Comparison of ENCODE assay signal across 8 cellular contexts in the genomic region with DNA sequence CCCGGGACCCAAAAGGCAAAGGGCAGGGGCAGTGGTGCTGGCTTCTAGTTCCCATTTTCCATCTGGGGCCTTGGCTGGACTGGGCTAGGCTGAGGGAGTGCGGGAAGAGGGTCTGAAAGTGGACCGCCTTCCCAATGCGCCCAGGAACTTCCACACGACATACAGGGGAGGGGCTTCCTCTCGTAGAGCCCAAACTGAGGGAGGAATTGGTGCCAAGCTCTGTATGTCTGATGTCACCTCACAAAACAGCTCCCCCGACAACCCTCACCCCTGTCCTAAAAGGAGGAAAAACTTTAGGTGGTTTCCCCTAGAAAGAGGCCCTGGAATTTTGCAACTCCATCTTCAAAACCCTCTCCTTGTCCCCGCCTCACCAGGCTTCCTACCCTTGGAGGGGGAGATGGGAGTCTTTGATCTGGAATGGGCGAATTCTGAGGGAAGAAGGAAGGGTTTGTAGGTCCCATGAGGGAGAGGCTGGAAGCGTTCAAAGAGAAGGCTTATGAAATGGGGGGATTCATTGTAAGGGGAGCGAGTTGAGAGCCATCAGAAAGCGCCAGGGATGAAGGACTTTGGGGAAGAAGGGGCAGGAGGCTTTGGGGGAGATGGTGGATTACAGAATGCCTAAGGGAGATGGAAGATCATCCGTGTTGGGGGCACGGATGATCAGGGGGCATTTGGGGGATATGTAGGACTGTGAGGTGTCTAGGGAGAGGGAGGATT. TPM values are rescaled to one million over a fixed set of nuclear protein-coding genes. Genes with fewer than 3 reads are reported as not detected.
A peak's percentile ranks its signal among the peaks of the same experiment; 100 is the strongest.
DNase-seq lines count a peak whose midpoint lies in the region; ATAC-seq, FAIRE-seq and TF ChIP-seq lines count a peak whose summit lies in the region.

No MANE protein-coding gene starts in this region.

- CTCF ChIA-PET in HEK293 (lab: Yijun Ruan, JAX) (interaction anchor here (0.6 to 1.6 kb wide), 7 partner anchors 26 to 1320 kb away, joined by 3 to 14 read pairs (median 5); no protein-coding TSS in a partner anchor), GM12878 (lab: Yijun Ruan, JAX) (interaction anchor here (1.0 to 4.4 kb wide), 8 partner anchors 9 to 447 kb away, joined by 3 to 55 read pairs (median 4); no protein-coding TSS in a partner anchor)

- H3K4me3 ChIP-seq in ACC112 (ENCODE audit: low read depth, low read length): peak overlapping the region; percentile 94
- peak overlapping the region; percentile 71 for H3K4me3 ChIP-seq in HEK293 (ENCODE audit: low read depth, low read length)
- H3K4me3 ChIP-seq in GM12878: peak overlapping the region; percentile 97
- H3K4me3 ChIP-seq in right lobe of liver: peak overlapping the region; percentile 66 to 79 (median 74)
- peak overlapping the region; percentile 63 to 92 for H3K4me3 ChIP-seq in tibial artery

- DNase-seq in GM12878 (ENCODE audit: low read depth, low spot score): no peak
- no peak for DNase-seq in right lobe of liver
- DNase-seq in tibial artery: no peak
- no peak for DNase-seq in effector CD4-positive, alpha-beta T cell

- TF ChIP-seq POLR2A in GM12878 (IDR thresholded peaks at IDR 0.05; ENCODE audit: low read depth, low read length) (no peak), right lobe of liver (IDR thresholded peaks at IDR 0.05) (no peak)

- BruUV-seq in GM12878 (replicated peaks; lab: Mats Ljungman, UMichigan): no TSS peak

- intact Hi-C loops in GM12878 (cut with micrococcal nuclease; ENCODE audit: unreplicated experiment) (loop anchor here (1.0 to 2.0 kb wide), 2 partner anchors 27 to 74 kb away; no protein-coding TSS in a partner anchor), right lobe of liver (cut with DNase I) (no loop called here), tibial artery (cut with DNase I; ENCODE audit: low total_unique reads) (loop anchor here (5.0 to 10.0 kb wide), 2 partner anchors 167 to 285 kb away; a partner anchor contains a TSS)

- ATAC-seq in GM12878: no peak
- no peak for ATAC-seq in right lobe of liver
- no peak for ATAC-seq in HG02763 (IDR thresholded peaks at IDR 0.05; ENCODE audit: unreplicated experiment)
- ATAC-seq in HG03025 (IDR thresholded peaks at IDR 0.05; ENCODE audit: low FRiP score, unreplicated experiment): no peak

- H3K4me1 ChIP-seq in ACC112 (ENCODE audit: control insufficient read depth, insufficient read depth, low read length, unreplicated experiment): peaks cover 33% of the 10 kb centered on the region
- peaks cover 12% of the 10 kb centered on the region for H3K4me1 ChIP-seq in HEK293 (ENCODE audit: control insufficient read depth, insufficient read depth, low read length)
- H3K4me1 ChIP-seq in GM12878 (ENCODE audit: control insufficient read depth, insufficient read depth, low read length): peaks cover 29% of the 10 kb centered on the region
- H3K4me1 ChIP-seq in right lobe of liver: peaks cover 0 to 11% (median 5%) of the 10 kb centered on the region in 4 donors
- H3K4me1 ChIP-seq in tibial artery: peaks cover 0 to 47% (median 20%) of the 10 kb centered on the region in 4 donors

- peak overlapping the region; percentile 92 for H3K4me2 ChIP-seq in GM12878 (ENCODE audit: control insufficient read depth, insufficient read depth)

- H3K27me3 ChIP-seq in ACC112 (ENCODE audit: insufficient read depth, low read length) (no peaks in the 10 kb centered on the region), GM12878 (replicated peaks in 1 of 2; ENCODE audit: control insufficient read depth in 2 of 2, insufficient read depth in 2 of 2, low read length in 1 of 2) (no peaks in the 10 kb centered on the region), right lobe of liver (no peaks in the 10 kb centered on the region), tibial artery (no peaks in the 10 kb centered on the region)

- RAD21 ChIA-PET in GM12878 (lab: Charles Lee; ENCODE audit: unreplicated experiment): interaction anchor here (1.0 to 1.7 kb wide), 4 partner anchors 9 to 34 kb away, joined by 3 to 9 read pairs (median 3); no protein-coding TSS in a partner anchor

- no peak for TF ChIP-seq EP300 in GM12878 (IDR thresholded peaks at IDR 0.05; ENCODE audit: borderline replicate concordance in 1 of 2, control insufficient read depth in 1 of 2, low read depth in 2 of 2, low read length in 2 of 2)

- SMC1A ChIA-PET in GM12878 (lab: Charles Lee; ENCODE audit: uncharacterized antibody, unreplicated experiment): interaction anchor here (0.6 to 6.0 kb wide), 4 partner anchors 13 to 389 kb away, joined by 3 to 47 read pairs (median 3); no protein-coding TSS in a partner anchor

- no peak for TF ChIP-seq RAD21 in GM12878 (IDR thresholded peaks at IDR 0.05; ENCODE audit: insufficient read depth, low read depth, low read length)

- no peak for FAIRE-seq in GM12878 (lab: Jason Lieb, UNC)

- peak overlapping the region; percentile 59 for H3K9ac ChIP-seq in GM12878 (ENCODE audit: control insufficient read depth, insufficient read depth, low read length)

- 0 out of 2 replicates have a peak, but pooled peaks cover 2% of the 10 kb centered on the region for H4K20me1 ChIP-seq in GM12878 (ENCODE audit: control insufficient read depth, insufficient read depth)

- TF ChIP-seq CTCF in HEK293 (tag by site-specific recombination; IDR thresholded peaks at IDR 0.05) (no peak), GM12878 (IDR thresholded peaks at IDR 0.05 in 2 of 3, conservative IDR thresholded peaks at IDR 0.05 in 1 of 3; ENCODE audit: control insufficient read depth in 2 of 3, extremely low read depth in 1 of 3, insufficient read depth in 1 of 3, low read depth in 3 of 3, low read length in 3 of 3) (no peak), right lobe of liver (IDR thresholded peaks at IDR 0.05) (no peak), tibial artery (IDR thresholded peaks at IDR 0.05) (no peak)

- H3K27ac ChIP-seq in ACC112 (ENCODE audit: low read depth, low read length) (peak overlapping the region; percentile 27), HEK293 (ENCODE audit: extremely low read depth, low read depth, low read length) (peak overlapping the region; percentile 51; the same call in 1 of the 2 replicates), GM12878 (ENCODE audit: control insufficient read depth, insufficient read depth) (no peak overlapping the region; the same call in 1 of the 2 replicates), right lobe of liver (peak overlapping the region; percentile 58 to 74 (median 65)), tibial artery (peak overlapping the region; percentile 72 to 85)

- in situ Hi-C loops in GM12878 (cut with MboI): loop anchor here (5.0 kb wide), 1 partner anchor 77 kb away; no protein-coding TSS in a partner anchor

- WGBS in GM12878 (ENCODE audit: insufficient coverage, insufficient replicate concordance, low lambda C conversion rate, missing lambda C conversion rate): 16% methylated on average over 14 of the region's 14 CpGs
- WGBS in right lobe of liver (ENCODE audit: insufficient coverage, low coverage, low lambda C conversion rate, missing lambda C conversion rate): 9% methylated on average over 10 of the region's 14 CpGs

- peak overlapping the region; percentile 83 for H2AFZ ChIP-seq in ACC112 (ENCODE audit: low read length, unreplicated experiment)
- peak overlapping the region; percentile 84 for H2AFZ ChIP-seq in GM12878 (ENCODE audit: control insufficient read depth, low read depth, low read length)

- H3K79me2 ChIP-seq in ACC112 (ENCODE audit: control insufficient read depth, insufficient read depth, low read length, unreplicated experiment) (peaks cover 50% of the 10 kb centered on the region), GM12878 (ENCODE audit: control insufficient read depth, insufficient read depth, low read length) (peaks cover 10% of the 10 kb centered on the region)

- H3K36me3 ChIP-seq in ACC112 (ENCODE audit: insufficient read depth, low read length): no peaks in the 10 kb centered on the region
- no peaks in the 10 kb centered on the region for H3K36me3 ChIP-seq in HEK293 (ENCODE audit: control insufficient read depth in 2 of 2, insufficient read depth in 1 of 2, low read length in 2 of 2)
- H3K36me3 ChIP-seq in GM12878 (ENCODE audit: control insufficient read depth in 2 of 2, insufficient read depth in 2 of 2, low read length in 1 of 2): no peaks in the 10 kb centered on the region
- no peaks in the 10 kb centered on the region for H3K36me3 ChIP-seq in right lobe of liver
- H3K36me3 ChIP-seq in tibial artery: no peaks in the 10 kb centered on the region

- POLR2A ChIA-PET in HEK293 (lab: Yijun Ruan, JAX): no interaction called here
- POLR2A ChIA-PET in GM12878 (lab: Charles Lee): no interaction called here

- no peaks in the 10 kb centered on the region for H3K9me3 ChIP-seq in HEK293 (ENCODE audit: control insufficient read depth, insufficient read depth, low read depth, low read length)
- no peaks in the 10 kb centered on the region for H3K9me3 ChIP-seq in GM12878 (replicated peaks; ENCODE audit: control insufficient read depth, insufficient read depth, low read length)
- no peaks in the 10 kb centered on the region for H3K9me3 ChIP-seq in right lobe of liver
- H3K9me3 ChIP-seq in tibial artery: no peaks in the 10 kb centered on the region

RNA-seq across cellular contexts. Expression of a gene that starts 0.9 kb away (rescaled TPM):
- total RNA-seq in GM12878 (2013; cell fraction: nucleolus; rRNA removed): 3.3 and 3.6 TPM in 2 replicates
- total RNA-seq in GM12878 (2014; rRNA removed) (30.8 and 31.8 TPM in 2 replicates), GM12878 (2014; rRNA removed; fragmentation: Illumina TruSeq; extraction: Trizol) (24.8 and 27.6 TPM in 2 replicates), GM12878 (2021) (21.9 and 23.9 TPM in 2 replicates), right lobe of liver (10 to 100 TPM in 5 of 6 experiments, 1 to 10 TPM in 1; 9.8 to 20.8 (median 13.6) TPM)
- polyA plus RNA-seq in GM12878 (2011; ENCODE audit: low read depth): 8.8 TPM
- polyA plus RNA-seq in GM12878 (2011; rRNA removed) (16.4 and 16.8 TPM in 2 replicates), GM12878 (2014; fragmentation: Illumina TruSeq; extraction: Trizol) (22.3 and 26.6 TPM in 2 replicates), GM12878 (2014; fragmentation: Nextera tagmentation; extraction: Ambion mirVana) (10 to 100 TPM; 19.8 to 20.3 TPM), GM12878 (2014; rRNA removed) (23.1 and 23.9 TPM in 2 replicates), GM12878 (2016; fragmentation: Nextera tagmentation; extraction: Ambion mirVana) (10 to 100 TPM; 37.3 to 44.0 TPM)
- 17.1 and 19.9 TPM in 2 replicates for polyA plus RNA-seq in GM12878 (2011; cell fraction: cytosol; rRNA removed)
- 3.8 and 4.9 TPM in 2 replicates for polyA plus RNA-seq in GM12878 (2011; cell fraction: nucleus; rRNA removed)
- 15.7 and 16.3 TPM in 2 replicates for polyA plus RNA-seq in GM12878 (2012)
- polyA minus RNA-seq in GM12878 (2011; rRNA and poly(A)+ RNA removed): 21.4 and 38.8 TPM in 2 replicates
- polyA minus RNA-seq in GM12878 (2011; cell fraction: cytosol; rRNA and poly(A)+ RNA removed): 8.0 and 21.7 TPM in 2 replicates
- 1.1 and 2.6 TPM in 2 replicates for polyA minus RNA-seq in GM12878 (2011; cell fraction: nucleus; rRNA and poly(A)+ RNA removed)

RNA-seq across cellular contexts. Expression of a gene that starts 20.6 kb away (rescaled TPM):
- total RNA-seq in GM12878 (2013; cell fraction: nucleolus; rRNA removed): 39.3 and 44.3 TPM in 2 replicates
- total RNA-seq in GM12878 (2014; rRNA removed) (14.6 and 15.2 TPM in 2 replicates), GM12878 (2014; rRNA removed; fragmentation: Illumina TruSeq; extraction: Trizol) (11.6 and 13.2 TPM in 2 replicates), GM12878 (2021) (15.0 and 15.2 TPM in 2 replicates), right lobe of liver (1 to 10 TPM; 4.9 to 8.8 (median 6.8) TPM)
- polyA plus RNA-seq in GM12878 (2011; ENCODE audit: low read depth): 9.1 TPM
- polyA plus RNA-seq in GM12878 (2011; rRNA removed) (9.6 and 10.1 TPM in 2 replicates), GM12878 (2014; fragmentation: Illumina TruSeq; extraction: Trizol) (14.8 and 15.1 TPM in 2 replicates), GM12878 (2014; fragmentation: Nextera tagmentation; extraction: Ambion mirVana) (1 to 10 TPM; 4.8 to 5.8 TPM), GM12878 (2014; rRNA removed) (18.6 and 19.4 TPM in 2 replicates), GM12878 (2016; fragmentation: Nextera tagmentation; extraction: Ambion mirVana) (10 to 100 TPM; 16.8 to 18.4 TPM)
- polyA plus RNA-seq in GM12878 (2011; cell fraction: cytosol; rRNA removed): 10.5 and 15.0 TPM in 2 replicates
- 22.9 and 45.6 TPM in 2 replicates for polyA plus RNA-seq in GM12878 (2011; cell fraction: nucleus; rRNA removed)
- 8.9 and 9.3 TPM in 2 replicates for polyA plus RNA-seq in GM12878 (2012)
- polyA minus RNA-seq in GM12878 (2011; rRNA and poly(A)+ RNA removed): 6.3 and 8.4 TPM in 2 replicates
- 3.3 and 11.3 TPM in 2 replicates for polyA minus RNA-seq in GM12878 (2011; cell fraction: cytosol; rRNA and poly(A)+ RNA removed)
- polyA minus RNA-seq in GM12878 (2011; cell fraction: nucleus; rRNA and poly(A)+ RNA removed): 9.9 and 16.4 TPM in 2 replicates

RNA-seq across cellular contexts. Expression of a gene that starts 46.3 kb away (rescaled TPM):
- not detected in 2 replicates for total RNA-seq in GM12878 (2013; cell fraction: nucleolus; rRNA removed)
- total RNA-seq in GM12878 (2014; rRNA removed): not detected in 2 replicates
- total RNA-seq in GM12878 (2014; rRNA removed; fragmentation: Illumina TruSeq; extraction: Trizol): not detected in 2 replicates
- 0.08 TPM in 1 of 2 replicates, not detected in the other for total RNA-seq in GM12878 (2021)
- not detected for polyA plus RNA-seq in GM12878 (2011; ENCODE audit: low read depth)
- not detected in 2 replicates for polyA plus RNA-seq in GM12878 (2011; rRNA removed)
- polyA plus RNA-seq in GM12878 (2011; cell fraction: cytosol; rRNA removed): not detected in 2 replicates
- not detected in 2 replicates for polyA plus RNA-seq in GM12878 (2011; cell fraction: nucleus; rRNA removed)
- polyA plus RNA-seq in GM12878 (2012): not detected in 2 replicates
- not detected in 2 replicates for polyA plus RNA-seq in GM12878 (2014; fragmentation: Illumina TruSeq; extraction: Trizol)
- not detected for polyA plus RNA-seq in GM12878 (2014; fragmentation: Nextera tagmentation; extraction: Ambion mirVana)
- polyA plus RNA-seq in GM12878 (2014; rRNA removed): not detected in 2 replicates
- not detected for polyA plus RNA-seq in GM12878 (2016; fragmentation: Nextera tagmentation; extraction: Ambion mirVana)
- polyA minus RNA-seq in GM12878 (2011; rRNA and poly(A)+ RNA removed): not detected in 2 replicates
- not detected in 2 replicates for polyA minus RNA-seq in GM12878 (2011; cell fraction: cytosol; rRNA and poly(A)+ RNA removed)
- not detected in 2 replicates for polyA minus RNA-seq in GM12878 (2011; cell fraction: nucleus; rRNA and poly(A)+ RNA removed)
- total RNA-seq in right lobe of liver: 10 to 100 TPM in 1 of 6 experiments, 1 to 10 TPM in 5; 5.3 to 10.3 (median 6.7) TPM

Comparison
In these comparisons a context has a peak if more than half of its experiments do, and no peak if none do; other contexts are left out.
1. RNA of a gene that starts 46.3 kb away (total RNA-seq): 5.3 to 10.3 TPM in right lobe of liver; 0.08 TPM in GM12878; every median in the first group is over 4 times any median in the second.
2. intact Hi-C loops: an anchor here in GM12878 (1.0 to 2.0 kb wide) and tibial artery (5.0 to 10.0 kb wide); none called in right lobe of liver.
3. Peak in every context shown above with its lines, with median percentiles within 50 percentile points of each other: H3K4me3 ChIP-seq.